ENCODE assay signal across 10 cellular contexts in genomic region chr12:59700145-59700435, GRCh38.
"Had no signal": no experiment of that assay in that cellular context is flagged by ENCODE, and none has a peak within 500 bp of the region (broad histone marks: within the 10 kb centered on the region; RNA-seq: fewer than 3 reads in every experiment).

No MANE protein-coding gene starts in this region.

- H3K9me3 ChIP-seq: stomach, tibial artery, uterus had no signal

- H3K36me3 ChIP-seq: tibial artery, uterus had no signal

- DNase-seq: activated CD4-positive, alpha-beta T cell treated with anti-CD3 and anti-CD28 coated beads for 48 hours; activated naive CD4-positive, alpha-beta T cell treated with anti-CD3 and anti-CD28 coated beads for 36 hours; cortex of kidney; effector memory CD8-positive, alpha-beta T cell; hypothalamus; left cardiac atrium; stomach; tibial artery; uterus had no signal

- H3K27me3 ChIP-seq: stomach, tibial artery, uterus had no signal

- H3K4me3 ChIP-seq: skin epidermis, stomach, tibial artery, uterus had no signal

- H3K27ac ChIP-seq: stomach, tibial artery, uterus had no signal
